ENCODE assay signal across 26 cellular contexts in genomic region chr9:11701706-11702105, GRCh38.
"Had no signal": no experiment of that assay in that cellular context is flagged by ENCODE, and none has a peak within 500 bp of the region (broad histone marks: within the 10 kb centered on the region; RNA-seq: fewer than 3 reads in every experiment).

No MANE protein-coding gene starts in this region.

- H3K4me3 ChIP-seq: gastrocnemius medialis, heart right ventricle, left lung, ovary, right lobe of liver, testis, tibial artery, upper lobe of left lung had no signal

- H3K27ac Mint-ChIP-seq: endodermal cell; naive thymus-derived CD8-positive, alpha-beta T cell; nephron progenitor cell; stimulated activated naive CD8-positive, alpha-beta T cell treated with anti-CD3 and anti-CD28 coated beads, Interleukin-15, amount 100 ng/mL, for 72 hours had no signal

- H3K4me1 Mint-ChIP-seq: naive thymus-derived CD8-positive, alpha-beta T cell; nephron progenitor cell; stimulated activated naive CD8-positive, alpha-beta T cell treated with anti-CD3 and anti-CD28 coated beads, Interleukin-15, amount 100 ng/mL, for 72 hours had no signal

- H3K4me1 ChIP-seq: gastrocnemius medialis, heart right ventricle, left lung, right lobe of liver, testis, tibial artery, upper lobe of left lung had no signal

- H3K27ac ChIP-seq: epithelial cell of prostate, gastrocnemius medialis, heart right ventricle, left lung, ovary, right lobe of liver, testis, tibial artery, upper lobe of left lung had no signal

- H3K9me3 ChIP-seq: gastrocnemius medialis, heart right ventricle, ovary, right lobe of liver, testis, tibial artery had no signal

- H3K27me3 Mint-ChIP-seq: naive thymus-derived CD8-positive, alpha-beta T cell; stimulated activated naive CD8-positive, alpha-beta T cell treated with anti-CD3 and anti-CD28 coated beads, Interleukin-15, amount 100 ng/mL, for 72 hours had no signal

- H3K9me3 Mint-ChIP-seq: endodermal cell, nephron progenitor cell had no signal

- H3K36me3 ChIP-seq: gastrocnemius medialis, heart right ventricle, left lung, ovary, right lobe of liver, tibial artery, upper lobe of left lung had no signal

- ATAC-seq: esophagus mucosa; gastrocnemius medialis; heart right ventricle; left cardiac atrium; left lung; naive thymus-derived CD8-positive, alpha-beta T cell; right lobe of liver; stimulated activated naive CD8-positive, alpha-beta T cell treated with anti-CD3 and anti-CD28 coated beads, Interleukin-15, amount 100 ng/mL, for 72 hours had no signal

- DNase-seq: cerebellar nuclear complex; cortex of kidney; effector CD4-positive, alpha-beta T cell; endodermal cell; foreskin fibroblast; gastrocnemius medialis; heart right ventricle; left cardiac atrium; left lung; mesendoderm; naive thymus-derived CD8-positive, alpha-beta T cell; nephron progenitor cell; nucleus accumbens; ovary; right lobe of liver; small intestine; stimulated activated CD4-positive, alpha-beta T cell treated with anti-CD3 and anti-CD28 coated beads, Interleukin-15, amount 100 ng/mL, for 24 hours; stimulated activated CD4-positive, alpha-beta T cell treated with anti-CD3 and anti-CD28 coated beads, Interleukin-2, amount 100 ng/mL, for 48 hours; stimulated activated CD8-positive, alpha-beta memory T cell treated with anti-CD3 and anti-CD28 coated beads, Interleukin-4, amount 100 ng/mL, for 48 hours; stimulated activated naive CD4-positive, alpha-beta T cell; stimulated activated naive CD8-positive, alpha-beta T cell treated with anti-CD3 and anti-CD28 coated beads, Interleukin-15, amount 100 ng/mL, for 72 hours; testis; tibial artery; upper lobe of left lung had no signal

- H3K27me3 ChIP-seq: gastrocnemius medialis, heart right ventricle, left lung, ovary, right lobe of liver, testis, tibial artery, upper lobe of left lung had no signal

- H3K4me3 Mint-ChIP-seq: endodermal cell; naive thymus-derived CD8-positive, alpha-beta T cell; nephron progenitor cell; stimulated activated naive CD8-positive, alpha-beta T cell treated with anti-CD3 and anti-CD28 coated beads, Interleukin-15, amount 100 ng/mL, for 72 hours had no signal
